In the genomic region with DNA sequence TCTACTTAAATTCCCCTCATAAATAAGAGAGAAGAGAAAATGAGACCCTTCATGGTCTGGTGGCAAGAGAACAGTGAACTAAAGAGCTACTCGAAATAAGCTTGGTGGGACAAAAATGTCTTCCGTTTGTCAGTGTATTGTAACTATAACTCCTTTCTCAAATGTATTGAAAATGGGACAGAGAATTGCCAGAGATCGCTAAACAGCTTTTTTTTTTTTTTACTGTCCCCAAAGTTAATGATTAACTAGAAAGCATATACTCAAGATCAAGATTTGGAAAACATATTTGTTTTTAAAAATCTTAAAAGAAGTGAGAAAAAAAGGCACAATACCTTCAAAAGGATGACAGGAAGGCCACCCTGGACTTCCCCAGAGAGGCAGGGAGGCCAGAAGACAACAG, we compare ENCODE assay signal across 20 cellular contexts.
DNase-seq lines count a peak whose midpoint lies in the region; ATAC-seq and TF ChIP-seq lines count a peak whose summit lies in the region.
"Had no signal": no experiment of that assay in that cellular context is flagged by ENCODE, and none has a peak within 500 bp of the region (broad histone marks: within the 10 kb centered on the region; RNA-seq: fewer than 3 reads in every experiment).

No MANE protein-coding gene starts in this region.

- no peak overlapping the region for H2BK120ac ChIP-seq in mesendoderm (ENCODE audit: low read depth, low read length)

- DNase-seq in DMS53 (lab: John Stamatoyannopoulos, UW), result peak; percentile 64
- no peak for DNase-seq in left colon
- no peak for DNase-seq in transverse colon
- no peak for DNase-seq in nucleus accumbens (lab: John Stamatoyannopoulos, UW)
- DNase-seq in mesendoderm, result no peak
- DNase-seq: CD4-positive, alpha-beta memory T cell; DMS 273 treated with DMSO at 0.1 percent for 48 hours; DMS79; GDM1; GOT3; H7; HFFc6; Karpas-422; KBM-7 had no signal

- in situ Hi-C loops in transverse colon (cut with MboI; ENCODE audit: low pct_ligation_motif_present in 1 of 4, low pct_unique_long_range_greater_than_20kb in 1 of 4, low sequenced_read_pairs in 3 of 4), result no loop called here

- no peak overlapping the region for H2BK5ac ChIP-seq in mesendoderm (ENCODE audit: low read length)

- no peak overlapping the region for H2BK15ac ChIP-seq in mesendoderm (replicated peaks; ENCODE audit: low read depth)

- no peak overlapping the region for H4K8ac ChIP-seq in mesendoderm (ENCODE audit: low read depth, low read length)

- 36 to 71% methylated on average over 3 of the region's 3 CpGs for WGBS in transverse colon (ENCODE audit: low coverage in 1 of 2), 2 donors
- WGBS in mesendoderm (ENCODE audit: extremely low coverage, insufficient coverage, low lambda C conversion rate), result no CpG with 5 or more reads among the region's 3 CpGs

- H3K27ac ChIP-seq in VCaP (peak overlapping the region; percentile 94), transverse colon (peak overlapping the region; percentile 49 to 72 (median 66)), mesendoderm (ENCODE audit: low read depth, low read length) (no peak overlapping the region)
- H3K27ac ChIP-seq: BLaER1, HL-60 had no signal

- TF ChIP-seq EP300 in transverse colon (IDR thresholded peaks at IDR 0.05; ENCODE audit: low read depth), result no peak

- H2AK5ac ChIP-seq in mesendoderm (ENCODE audit: low read length), result no peak overlapping the region

- H3K4ac ChIP-seq in mesendoderm (ENCODE audit: low read depth, low read length), result no peak overlapping the region

- H3K79me1 ChIP-seq in mesendoderm (ENCODE audit: low read length), result no peaks in the 10 kb centered on the region

- H3K27me3 ChIP-seq in transverse colon, result no peaks in the 10 kb centered on the region
- H3K27me3 ChIP-seq in mesendoderm (ENCODE audit: insufficient read depth, low read length, poor library complexity), result no peaks in the 10 kb centered on the region
- H3K27me3 ChIP-seq: BLaER1 had no signal

- no peaks in the 10 kb centered on the region for H3K36me3 ChIP-seq in transverse colon
- no peaks in the 10 kb centered on the region for H3K36me3 ChIP-seq in mesendoderm (ENCODE audit: control insufficient read depth, insufficient read depth, low read length)
- H3K36me3 ChIP-seq: BLaER1 had no signal

- no peak overlapping the region for H3K56ac ChIP-seq in mesendoderm (ENCODE audit: low read length)

- no peak overlapping the region for H3K18ac ChIP-seq in mesendoderm (ENCODE audit: low read length)

- no peak overlapping the region for H3K23ac ChIP-seq in mesendoderm (ENCODE audit: low read length)

- peak overlapping the region in 1 of 4 donors; percentile 9 for H3K4me3 ChIP-seq in transverse colon
- no peak overlapping the region for H3K4me3 ChIP-seq in mesendoderm (ENCODE audit: low read length)
- H3K4me3 ChIP-seq: BLaER1 had no signal

- H3K79me2 ChIP-seq in mesendoderm (ENCODE audit: control insufficient read depth, insufficient read depth, low read length), result no peaks in the 10 kb centered on the region

- no peak for TF ChIP-seq POLR2A in transverse colon (IDR thresholded peaks at IDR 0.05)

- H3K9ac ChIP-seq in mesendoderm (ENCODE audit: low read length), result no peak overlapping the region
- H3K9ac ChIP-seq: BLaER1 had no signal

- H3K4me1 ChIP-seq in transverse colon (peaks cover 0 to 25% (median 10%) of the 10 kb centered on the region in 4 donors), mesendoderm (ENCODE audit: control insufficient read depth, low read depth, low read length) (no peaks in the 10 kb centered on the region)
- H3K4me1 ChIP-seq: BLaER1 had no signal

- H4K5ac ChIP-seq in mesendoderm (ENCODE audit: low read length), result no peak overlapping the region

- H3K4me2 ChIP-seq in mesendoderm (ENCODE audit: low read length), result no peak overlapping the region
- H3K4me2 ChIP-seq: BLaER1 had no signal

- intact Hi-C loops in left colon (cut with DNase I, micrococcal nuclease) (no loop called here), transverse colon (cut with DNase I; ENCODE audit: low total_unique reads) (no loop called here)

- H3K9me3 ChIP-seq in transverse colon, result no peaks in the 10 kb centered on the region
- H3K9me3 ChIP-seq: BLaER1 had no signal

- TF ChIP-seq CTCF in VCaP (conservative IDR thresholded peaks at IDR 0.05), result no peak
- TF ChIP-seq CTCF in transverse colon (IDR thresholded peaks at IDR 0.05), result no peak

- ATAC-seq in left colon (peak; percentile 69), GM19328 (IDR thresholded peaks at IDR 0.05; ENCODE audit: unreplicated experiment) (no peak), HG02610 (IDR thresholded peaks at IDR 0.05; ENCODE audit: unreplicated experiment) (no peak)
- ATAC-seq: HCT116 had no signal
